27 cellular contexts compared by ENCODE assay signal in the genomic region with DNA sequence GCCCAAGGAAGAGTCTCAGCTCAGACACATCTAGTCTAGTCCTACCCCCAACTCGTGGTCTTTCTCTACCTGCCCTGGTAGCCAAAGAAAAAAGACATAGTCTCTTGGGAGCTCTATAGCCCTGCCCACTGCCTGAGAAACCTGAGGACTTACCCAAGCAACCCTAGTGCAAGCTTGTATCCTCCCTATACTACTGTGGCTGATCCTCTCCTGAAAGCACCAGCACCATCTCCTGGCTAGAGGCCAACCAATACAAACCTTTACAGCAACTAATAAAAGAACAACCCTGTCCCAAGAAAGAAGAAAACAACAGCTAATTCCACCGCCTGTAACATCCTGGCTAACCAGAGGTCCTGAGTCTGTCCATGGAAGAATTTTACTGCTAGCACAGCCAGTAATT.
DNase-seq lines count a peak whose midpoint lies in the region; ATAC-seq, FAIRE-seq and TF ChIP-seq lines count a peak whose summit lies in the region.
"Had no signal": no experiment of that assay in that cellular context is flagged by ENCODE, and none has a peak within 500 bp of the region (broad histone marks: within the 10 kb centered on the region; RNA-seq: fewer than 3 reads in every experiment).

No MANE protein-coding gene starts in this region.

- peaks cover 8% of the 10 kb centered on the region for H3K27me3 Mint-ChIP-seq in nephron (ENCODE audit: low read depth)
- H3K27me3 Mint-ChIP-seq: activated CD8-positive, alpha-beta T cell treated with anti-CD3 and anti-CD28 coated beads for 36 hours; activated naive CD8-positive, alpha-beta T cell treated with anti-CD3 and anti-CD28 coated beads, Interleukin-2, amount 10 ng/mL, durations not matched to agents 7 days and 5 days; central memory CD8-positive, alpha-beta T cell; stimulated activated naive B cell treated with anti-CD40 and anti-IgM and Interleukin-4, amounts not matched to agents 10 μg/mL and 1 μg/mL and 100 μg/mL, for 72 hours had no signal

- FAIRE-seq in RCC 7860 (lab: Jason Lieb, UNC) = no peak
- FAIRE-seq: GM18507, kidney, TTC549 had no signal

- peak overlapping the region in 2 of 3 experiments; percentile 1 to 84 for H3K27ac Mint-ChIP-seq in nephron
- H3K27ac Mint-ChIP-seq: activated CD8-positive, alpha-beta T cell treated with anti-CD3 and anti-CD28 coated beads for 36 hours; activated naive CD8-positive, alpha-beta T cell treated with anti-CD3 and anti-CD28 coated beads, Interleukin-2, amount 10 ng/mL, durations not matched to agents 7 days and 5 days; stimulated activated naive B cell treated with anti-CD40 and anti-IgM and Interleukin-4, amounts not matched to agents 10 μg/mL and 1 μg/mL and 100 μg/mL, for 72 hours; T-helper 1 cell treated with Interleukin-12 subunit alpha and Interleukin-12 subunit beta and Interleukin-4 antibody, amounts not matched to agents 30 μg/mL and 1 μg/mL, for 36 hours had no signal

- H3K9me3 Mint-ChIP-seq in nephron = peaks cover 6% of the 10 kb centered on the region
- H3K9me3 Mint-ChIP-seq: activated naive CD8-positive, alpha-beta T cell treated with anti-CD3 and anti-CD28 coated beads, Interleukin-2, amount 10 ng/mL, durations not matched to agents 7 days and 5 days had no signal

- DNase-seq in ELF-1 (ENCODE audit: low read depth, low spot score) (peak; percentile 61), NCI-H146 treated with DMSO at 0.1 percent for 48 hours (lab: John Stamatoyannopoulos, UW; ENCODE audit: unreplicated experiment) (peak; percentile 53), choroid plexus epithelial cell (ENCODE audit: low read depth) (peak; percentile 40), dedifferentiated amniotic fluid mesenchymal stem cell (ENCODE audit: extremely low spot score) (no peak), RCC 7860 (ENCODE audit: low spot score) (no peak)
- DNase-seq: ACHN; activated CD4-positive, CD25-positive, alpha-beta regulatory T cell treated with anti-CD3 and anti-CD28 coated beads, Interleukin-2, amount 50 U/mL, for 72 hours; activated CD8-positive, alpha-beta T cell treated with anti-CD3 and anti-CD28 coated beads for 36 hours; activated effector memory CD4-positive, alpha-beta T cell treated with anti-CD3 and anti-CD28 coated beads, Interleukin-2, amount 50 U/mL, for 16 hours; activated naive CD8-positive, alpha-beta T cell treated with anti-CD3 and anti-CD28 coated beads, Interleukin-2, amount 10 ng/mL, durations not matched to agents 7 days and 5 days; DMS79; kidney; lower lobe of right lung; NCI-H1694 treated with DMSO at 0.1 percent for 48 hours; NCI-H526; Peyer's patch; stimulated activated CD4-positive, alpha-beta T cell treated with anti-CD3 and anti-CD28 coated beads, Interleukin-15, amount 100 ng/mL, for 24 hours; stimulated activated naive B cell treated with anti-CD40 and anti-IgM and Interleukin-4, amounts not matched to agents 10 μg/mL and 1 μg/mL and 100 μg/mL, for 72 hours had no signal

- H3K4me3 Mint-ChIP-seq in nephron = no peak overlapping the region
- H3K4me3 Mint-ChIP-seq: activated CD8-positive, alpha-beta T cell treated with anti-CD3 and anti-CD28 coated beads for 36 hours; activated naive CD8-positive, alpha-beta T cell treated with anti-CD3 and anti-CD28 coated beads, Interleukin-2, amount 10 ng/mL, durations not matched to agents 7 days and 5 days; central memory CD8-positive, alpha-beta T cell; stimulated activated naive B cell treated with anti-CD40 and anti-IgM and Interleukin-4, amounts not matched to agents 10 μg/mL and 1 μg/mL and 100 μg/mL, for 72 hours; T-helper 1 cell treated with Interleukin-12 subunit alpha and Interleukin-12 subunit beta and Interleukin-4 antibody, amounts not matched to agents 30 μg/mL and 1 μg/mL, for 36 hours had no signal

- H3K36me3 Mint-ChIP-seq in nephron (ENCODE audit: low read depth) = no peaks in the 10 kb centered on the region
- H3K36me3 Mint-ChIP-seq: activated naive CD8-positive, alpha-beta T cell treated with anti-CD3 and anti-CD28 coated beads, Interleukin-2, amount 10 ng/mL, durations not matched to agents 7 days and 5 days; stimulated activated naive B cell treated with anti-CD40 and anti-IgM and Interleukin-4, amounts not matched to agents 10 μg/mL and 1 μg/mL and 100 μg/mL, for 72 hours had no signal

- ATAC-seq in GM21619 (IDR thresholded peaks at IDR 0.05; ENCODE audit: unreplicated experiment) = no peak
- no peak for ATAC-seq in HG02870 (IDR thresholded peaks at IDR 0.05; ENCODE audit: unreplicated experiment)
- ATAC-seq: activated CD8-positive, alpha-beta T cell treated with anti-CD3 and anti-CD28 coated beads for 36 hours; lower lobe of right lung had no signal

- H3K4me3 ChIP-seq in choroid plexus epithelial cell (ENCODE audit: low read depth, low read length) = no peak overlapping the region
- H3K4me3 ChIP-seq: ascending aorta, lower lobe of right lung, Peyer's patch, SJCRH30 had no signal

- peaks cover 7% of the 10 kb centered on the region for H3K4me1 Mint-ChIP-seq in nephron
- H3K4me1 Mint-ChIP-seq: activated naive CD8-positive, alpha-beta T cell treated with anti-CD3 and anti-CD28 coated beads, Interleukin-2, amount 10 ng/mL, durations not matched to agents 7 days and 5 days; central memory CD8-positive, alpha-beta T cell; stimulated activated naive B cell treated with anti-CD40 and anti-IgM and Interleukin-4, amounts not matched to agents 10 μg/mL and 1 μg/mL and 100 μg/mL, for 72 hours had no signal

- TF ChIP-seq CTCF in choroid plexus epithelial cell (conservative IDR thresholded peaks at IDR 0.05; ENCODE audit: low read depth, low read length) (no peak), nephron (IDR thresholded peaks at IDR 0.05; ENCODE audit: unreplicated experiment in 3 of 3) (no peak)

Comparison
In these comparisons a context has a peak if more than half of its experiments do, and no peak if none do; other contexts are left out.
1. DNase-seq: peak in ELF-1 (single experiment), NCI-H146 treated with DMSO at 0.1 percent for 48 hours (single experiment) and choroid plexus epithelial cell (single experiment); none in dedifferentiated amniotic fluid mesenchymal stem cell (single experiment) and RCC 7860 (single experiment).